In genomic region chr13:93534181-93534700, GRCh38 we compare ENCODE assay signal across 25 cellular contexts.
DNase-seq lines count a peak whose midpoint lies in the region; ATAC-seq and TF ChIP-seq lines count a peak whose summit lies in the region.
"Had no signal": no experiment of that assay in that cellular context is flagged by ENCODE, and none has a peak within 500 bp of the region (broad histone marks: within the 10 kb centered on the region; RNA-seq: fewer than 3 reads in every experiment).

No MANE protein-coding gene starts in this region.

- intact Hi-C loops in Right ventricle myocardium superior (cut with DNase I) (no loop called here), heart left ventricle (cut with DNase I) (no loop called here), stomach (cut with DNase I; ENCODE audit: low total_unique reads) (no loop called here)

- H3K36me3 ChIP-seq in heart left ventricle: no peaks in the 10 kb centered on the region
- H3K36me3 ChIP-seq in mesodermal cell (ENCODE audit: control insufficient read depth, insufficient read depth, low read length): no peaks in the 10 kb centered on the region
- no peaks in the 10 kb centered on the region for H3K36me3 ChIP-seq in stomach

- H3K27ac ChIP-seq in heart left ventricle: no peak overlapping the region
- peak overlapping the region; percentile 19 for H3K27ac ChIP-seq in mesodermal cell (ENCODE audit: low read depth, low read length, severe bottlenecking)
- peak overlapping the region in 2 of 5 donors; percentile 29 to 38 for H3K27ac ChIP-seq in stomach
- H3K27ac ChIP-seq: C4-2B, SK-N-MC had no signal

- ATAC-seq in Right ventricle myocardium superior (ENCODE audit: poor library complexity) (peak; percentile 25), heart left ventricle (no peak), GM21528 (IDR thresholded peaks at IDR 0.05; ENCODE audit: low FRiP score, unreplicated experiment) (no peak)
- ATAC-seq: left colon; stimulated activated effector memory CD8-positive, alpha-beta T cell treated with anti-CD3 and anti-CD28 coated beads, Interleukin-12 subunit alpha, Interleukin-12 subunit beta, amount 100 ng/mL, for 72 hours had no signal

- H3K4me1 ChIP-seq in heart left ventricle: peaks cover 0 to 9% (median 0%) of the 10 kb centered on the region in 12 donors
- H3K4me1 ChIP-seq in mesodermal cell (ENCODE audit: control insufficient read depth, insufficient read depth, low read length, poor library complexity, severe bottlenecking): peaks cover 18% of the 10 kb centered on the region
- H3K4me1 ChIP-seq in stomach: no peaks in the 10 kb centered on the region

- no peak for DNase-seq in Right ventricle myocardium superior
- no peak for DNase-seq in heart left ventricle
- DNase-seq in cardiac fibroblast (ENCODE audit: low read depth in 2 of 2): peak; percentile 5 to 32
- DNase-seq in GM10266 (ENCODE audit: extremely low spot score): no peak
- no peak for DNase-seq in stomach
- DNase-seq in activated naive CD4-positive, alpha-beta T cell (lab: John Stamatoyannopoulos, UW): no peak
- DNase-seq: activated CD4-positive, alpha-beta T cell treated with anti-CD3 and anti-CD28 coated beads, Interleukin-2, amount 10 ng/mL, durations not matched to agents 7 days and 5 days; activated naive CD4-positive, alpha-beta T cell treated with Interleukin-2 at 50 U/mL for 16 hours; activated T-cell treated with anti-CD3 and anti-CD28 coated beads, Interleukin-2, amount 50 U/mL, for 48 hours; amniotic stem cell; dermis blood vessel endothelial cell; glutamatergic neuron; left colon; naive B cell; NCI-H1105 treated with DMSO at 0.1 percent for 48 hours; NCI-H526 treated with DMSO at 0.1 percent for 48 hours; nucleus accumbens; RPMI8226; stimulated activated CD4-positive, alpha-beta T cell treated with anti-CD3 and anti-CD28 coated beads, Interleukin-2, amount 100 ng/mL, for 48 hours; T-helper 2 cell had no signal

- 58 to 74% (median 63%) methylated on average over 6 of the region's 6 CpGs for WGBS in heart left ventricle, 4 donors
- WGBS in mesodermal cell (ENCODE audit: insufficient coverage in 2 of 2), 2 experiments: 100% methylated on average over 2 to 3 of the region's 6 CpGs
- WGBS in stomach, 5 donors: 55 to 73% (median 67%) methylated on average over 5 to 6 of the region's 6 CpGs

- H3K4me3 ChIP-seq in heart left ventricle (no peak overlapping the region), cardiac fibroblast (replicated peaks in 1 of 2; ENCODE audit: low read depth in 2 of 2, low read length in 2 of 2) (no peak overlapping the region), mesodermal cell (ENCODE audit: extremely low read depth, insufficient read depth, low read length, poor library complexity, severe bottlenecking) (no peak overlapping the region), stomach (no peak overlapping the region)
- H3K4me3 ChIP-seq: SK-N-MC had no signal

- no peaks in the 10 kb centered on the region for H3K9me3 ChIP-seq in heart left ventricle
- no peaks in the 10 kb centered on the region for H3K9me3 ChIP-seq in mesodermal cell (ENCODE audit: control insufficient read depth, low read length)
- H3K9me3 ChIP-seq in stomach: no peaks in the 10 kb centered on the region

- no peak for TF ChIP-seq EP300 in stomach (IDR thresholded peaks at IDR 0.05)

- H3K27me3 ChIP-seq in heart left ventricle (no peaks in the 10 kb centered on the region), stomach (no peaks in the 10 kb centered on the region)

- TF ChIP-seq CTCF in heart left ventricle (IDR thresholded peaks at IDR 0.05) (no peak), cardiac fibroblast (IDR thresholded peaks at IDR 0.05; ENCODE audit: low read depth, low read length) (no peak), GM10266 (IDR thresholded peaks at IDR 0.05; ENCODE audit: control insufficient read depth, insufficient read depth, low read depth, missing control alignments) (no peak), stomach (IDR thresholded peaks at IDR 0.05) (no peak)

- TF ChIP-seq POLR2A in heart left ventricle (IDR thresholded peaks at IDR 0.05) (no peak), stomach (IDR thresholded peaks at IDR 0.05) (no peak)

Comparison
In these comparisons a context has a peak if more than half of its experiments do, and no peak if none do; other contexts are left out.
1. DNase-seq: peak in cardiac fibroblast (2 of 2); none in Right ventricle myocardium superior (single experiment), heart left ventricle (0 of 5), GM10266 (single experiment), stomach (single experiment) and activated naive CD4-positive, alpha-beta T cell (0 of 4).